ENCODE assay signal across 8 cellular contexts in the genomic region with DNA sequence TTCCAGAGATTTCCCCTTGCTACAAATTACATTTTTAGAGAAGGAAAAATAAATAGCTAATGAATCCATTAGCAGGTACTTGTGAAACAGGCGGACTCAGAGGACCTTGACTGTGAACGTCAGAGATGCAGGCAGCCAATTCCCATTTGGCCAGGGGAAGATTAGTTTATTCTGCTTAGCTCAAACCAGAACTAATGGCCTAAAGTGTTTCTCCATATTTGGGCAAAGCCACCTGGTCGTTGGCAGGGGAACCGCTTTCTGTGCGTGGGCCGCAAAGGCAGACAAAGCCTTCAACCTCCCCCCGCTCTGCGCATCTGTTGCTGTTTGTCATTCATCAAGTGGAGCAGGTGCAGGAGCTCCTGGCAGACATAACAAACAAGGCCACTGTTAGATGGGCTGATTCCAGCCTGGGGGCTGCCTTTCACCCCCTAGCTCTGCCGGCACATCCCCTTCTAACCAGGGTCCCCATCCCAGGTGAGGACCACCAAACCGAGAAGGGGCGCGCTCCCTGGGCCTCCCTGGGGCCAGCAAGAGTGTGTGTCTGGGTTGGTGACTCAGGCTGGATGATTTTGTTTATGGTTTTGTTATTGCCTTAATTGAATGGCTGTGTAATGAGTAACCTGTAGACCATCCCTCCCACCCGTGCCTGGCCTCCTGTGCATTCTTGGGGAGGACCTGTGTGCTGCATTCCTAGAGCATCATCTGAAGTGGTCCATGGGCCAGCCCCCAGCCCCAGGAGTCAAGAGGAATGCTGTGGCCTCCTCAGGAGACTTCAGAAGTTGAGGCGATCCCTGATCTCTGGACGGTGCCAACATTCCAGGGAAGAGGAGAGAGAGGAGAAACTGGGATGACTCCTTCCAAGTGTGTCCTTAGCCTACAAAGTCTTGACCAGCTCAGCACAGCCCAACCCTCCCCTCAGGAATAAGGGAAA. TPM values are rescaled to one million over a fixed set of nuclear protein-coding genes. Genes with fewer than 3 reads are reported as not detected.
A peak's percentile ranks its signal among the peaks of the same experiment; 100 is the strongest.
DNase-seq lines count a peak whose midpoint lies in the region; ATAC-seq, FAIRE-seq and TF ChIP-seq lines count a peak whose summit lies in the region.

No MANE protein-coding gene starts in this region.

- TF ChIP-seq EP300 in HepG2 (IDR thresholded peaks at IDR 0.05; ENCODE audit: low read depth in 2 of 2, low read length in 2 of 2) (no peak), HepG2 (CRISPR knock-in tag; IDR thresholded peaks at IDR 0.05; ENCODE audit: borderline replicate concordance) (no peak)

- H3K9ac ChIP-seq in HepG2 (ENCODE audit: insufficient read depth, low read depth, low read length), result no peak overlapping the region

- TF ChIP-seq POLR2A in HepG2 (IDR thresholded peaks at IDR 0.05; ENCODE audit: insufficient read depth in 1 of 2, low read depth in 2 of 2, low read length in 2 of 2), result no peak
- no peak for TF ChIP-seq POLR2A in esophagus squamous epithelium (IDR thresholded peaks at IDR 0.05)

- no peaks in the 10 kb centered on the region for H3K36me3 Mint-ChIP-seq in T-helper 17 cell (ENCODE audit: low read depth)

- no peak overlapping the region for H3K27ac ChIP-seq in HepG2 (ENCODE audit: extremely low read length, insufficient read depth, low read length)
- H3K27ac ChIP-seq in esophagus squamous epithelium, result no peak overlapping the region

- POLR2A ChIA-PET in BJ (lab: Charles Lee) (no interaction called here), HepG2 (lab: Yijun Ruan, JAX) (no interaction called here)

- peak; percentile 70 for ATAC-seq in GM19372 (IDR thresholded peaks at IDR 0.05; ENCODE audit: low read depth, unreplicated experiment)
- ATAC-seq in T-helper 17 cell, result no peak
- no peak for ATAC-seq in HepG2

- no peak overlapping the region for H2AFZ ChIP-seq in HepG2 (ENCODE audit: low read length)

- no peaks in the 10 kb centered on the region for H3K36me3 ChIP-seq in BJ (ENCODE audit: control insufficient read depth, insufficient read depth, low read length)
- no peaks in the 10 kb centered on the region for H3K36me3 ChIP-seq in HepG2 (replicated peaks in 1 of 2; ENCODE audit: control insufficient read depth in 1 of 2, insufficient read depth in 2 of 2, low read length in 2 of 2)
- H3K36me3 ChIP-seq in esophagus squamous epithelium, result no peaks in the 10 kb centered on the region

- intact Hi-C loops in HepG2 (cut with micrococcal nuclease; ENCODE audit: unreplicated experiment), result loop anchor here (5.0 kb wide), 1 partner anchor 102 kb away; no protein-coding TSS in a partner anchor
- intact Hi-C loops in esophagus squamous epithelium (cut with DNase I), result no loop called here

- BruUV-seq in HepG2 (replicated peaks; lab: Mats Ljungman, UMichigan), result no TSS peak

- WGBS in HepG2 (ENCODE audit: low lambda C conversion rate), result 72% methylated on average over 14 of the region's 15 CpGs
- WGBS in esophagus squamous epithelium, 2 donors, result 81 to 87% methylated on average over 7 to 9 of the region's 15 CpGs

- H3K4me3 ChIP-seq in BJ (ENCODE audit: low read depth, low read length) (no peak overlapping the region), HepG2 (replicated peaks in 1 of 3; ENCODE audit: insufficient read depth in 1 of 3, low read depth in 2 of 3, low read length in 3 of 3) (no peak overlapping the region), esophagus squamous epithelium (no peak overlapping the region)

- no peak for TF ChIP-seq RAD21 in HepG2 (CRISPR knock-in tag; IDR thresholded peaks at IDR 0.05)

- peaks cover 26% of the 10 kb centered on the region for H3K4me1 Mint-ChIP-seq in T-helper 17 cell

- peak overlapping the region; percentile 84 for H3K4me3 Mint-ChIP-seq in T-helper 17 cell

- no peak for FAIRE-seq in HepG2 (lab: Jason Lieb, UNC)

- TF ChIP-seq CTCF in BJ (IDR thresholded peaks at IDR 0.05; ENCODE audit: insufficient read depth, low read depth, low read length), result no peak
- TF ChIP-seq CTCF in HepG2 (CRISPR knock-in tag; IDR thresholded peaks at IDR 0.05), result no peak
- TF ChIP-seq CTCF in esophagus squamous epithelium (IDR thresholded peaks at IDR 0.05), result no peak

- H3K27me3 ChIP-seq in BJ (ENCODE audit: control insufficient read depth, insufficient read depth, low read length) (no peaks in the 10 kb centered on the region), HepG2 (ENCODE audit: control insufficient read depth in 1 of 2, insufficient read depth in 2 of 2, low read length in 2 of 2) (peaks cover 1 to 24% of the 10 kb centered on the region in 2 experiments; a peak in 4 of 5 replicates), esophagus squamous epithelium (no peaks in the 10 kb centered on the region)

- H3K27ac Mint-ChIP-seq in T-helper 17 cell, result peak overlapping the region; percentile 51

- no peak overlapping the region for H3K4me2 ChIP-seq in HepG2 (ENCODE audit: low read depth, low read length)

- H3K79me2 ChIP-seq in HepG2 (ENCODE audit: insufficient read depth, low read length), result no peaks in the 10 kb centered on the region

- H3K27me3 Mint-ChIP-seq in T-helper 17 cell, result peaks cover 6% of the 10 kb centered on the region

- no peaks in the 10 kb centered on the region for H4K20me1 ChIP-seq in HepG2 (ENCODE audit: insufficient read depth, low read length)

- CTCF ChIA-PET in BJ (lab: Yijun Ruan, JAX), result interaction anchor here (0.9 to 1.7 kb wide), 5 partner anchors 18 to 137 kb away, joined by 3 to 4 read pairs (median 3); no protein-coding TSS in a partner anchor
- CTCF ChIA-PET in HepG2 (lab: Yijun Ruan, JAX; ENCODE audit: low intra/inter-chr PET ratio, low total read pairs), result no interaction called here

- H3K4me1 ChIP-seq in HepG2 (ENCODE audit: insufficient read depth, low read length) (peaks cover 65% of the 10 kb centered on the region), esophagus squamous epithelium (peaks cover 8 to 49% (median 27%) of the 10 kb centered on the region in 3 donors)

- peak; percentile 78 for DNase-seq in BJ (ENCODE audit: low read depth)
- DNase-seq in NCI-H128 (lab: John Stamatoyannopoulos, UW; ENCODE audit: unreplicated experiment), result peak; percentile 99
- DNase-seq in T-helper 17 cell, result no peak
- DNase-seq in HepG2 (ENCODE audit: low spot score), result no peak
- no peak for DNase-seq in NK-92 treated with Interleukin-12 subunit alpha and Interleukin-12 subunit beta, amount 100 ng/mL, for 24 hours (lab: John Stamatoyannopoulos, UW)
- DNase-seq in dedifferentiated amniotic fluid mesenchymal stem cell (ENCODE audit: extremely low spot score), result no peak
- DNase-seq in esophagus squamous epithelium (lab: John Stamatoyannopoulos, UW), result no peak

- H3K9me3 ChIP-seq in T-helper 17 cell (ENCODE audit: control insufficient read depth, low read length, poor library complexity, severe bottlenecking) (no peaks in the 10 kb centered on the region), HepG2 (ENCODE audit: low read length) (no peaks in the 10 kb centered on the region), esophagus squamous epithelium (no peaks in the 10 kb centered on the region)

- in situ Hi-C loops in HepG2 (cut with HindIII; ENCODE audit: extremely low pct_ligation_motif_present, low pct_unique_long_range_greater_than_20kb), result no loop called here

RNA-seq across cellular contexts. Expression of a gene that starts 14.5 kb away (rescaled TPM):
- polyA plus RNA-seq in BJ (2011; rRNA removed), result 0.10 TPM in 1 of 2 replicates, not detected in the other
- polyA minus RNA-seq in BJ (2011; rRNA and poly(A)+ RNA removed), result not detected in 2 replicates
- total RNA-seq in T-helper 17 cell, result not detected
- 0.20 TPM in 1 of 2 replicates, not detected in the other for total RNA-seq in HepG2 (2016; rRNA removed; fragmentation: Illumina TruSeq; extraction: Trizol)
- total RNA-seq in HepG2 (2016; cell fraction: cytosol; rRNA removed; fragmentation: Illumina TruSeq; extraction: Trizol; ENCODE audit: low read depth), result 0.20 and 0.35 TPM in 2 replicates
- not detected in 2 replicates for total RNA-seq in HepG2 (2016; cell fraction: insoluble cytoplasmic fraction; rRNA removed; fragmentation: Illumina TruSeq; extraction: Trizol)
- 0.34 TPM in 1 of 2 replicates, not detected in the other for total RNA-seq in HepG2 (2016; cell fraction: membrane; rRNA removed; fragmentation: Illumina TruSeq; extraction: Trizol)
- total RNA-seq in HepG2 (2016; cell fraction: nucleus; rRNA removed; fragmentation: Illumina TruSeq; extraction: Trizol), result not detected in 2 replicates
- 0.57 and 0.58 TPM in 2 replicates for polyA plus RNA-seq in HepG2 (2011; rRNA removed)
- polyA plus RNA-seq in HepG2 (2011; cell fraction: cytosol; rRNA removed), result 0.42 and 0.77 TPM in 2 replicates
- polyA plus RNA-seq in HepG2 (2011; cell fraction: nucleus; rRNA removed), result 1.2 and 2.4 TPM in 2 replicates
- 0.16 TPM in 1 of 2 replicates, not detected in the other for polyA plus RNA-seq in HepG2 (2012)
- polyA plus RNA-seq in HepG2 (2016; cell fraction: cytosol; fragmentation: Illumina TruSeq; extraction: Trizol; ENCODE audit: low read depth), result 0.17 and 0.27 TPM in 2 replicates
- polyA plus RNA-seq in HepG2 (2016; cell fraction: insoluble cytoplasmic fraction; fragmentation: Illumina TruSeq; extraction: Trizol; ENCODE audit: low read depth), result 0.22 TPM in 1 of 2 replicates, not detected in the other
- 0.14 TPM in 1 of 2 replicates, not detected in the other for polyA plus RNA-seq in HepG2 (2016; cell fraction: membrane; fragmentation: Illumina TruSeq; extraction: Trizol; ENCODE audit: low read depth)
- polyA plus RNA-seq in HepG2 (2016; cell fraction: nucleus; fragmentation: Illumina TruSeq; extraction: Trizol; ENCODE audit: insufficient read depth, low read depth), result not detected in 2 replicates
- not detected in 2 replicates for polyA minus RNA-seq in HepG2 (2011; rRNA and poly(A)+ RNA removed; ENCODE audit: low replicate concordance)
- polyA minus RNA-seq in HepG2 (2011; cell fraction: cytosol; rRNA and poly(A)+ RNA removed), result not detected in 2 replicates
- polyA minus RNA-seq in HepG2 (2011; cell fraction: nucleus; rRNA and poly(A)+ RNA removed), result 0.90 and 1.2 TPM in 2 replicates
- not detected for total RNA-seq in esophagus squamous epithelium

RNA-seq across cellular contexts. Expression of a gene that starts 21.2 kb away (rescaled TPM):
- 0.06 and 0.15 TPM in 2 replicates for polyA plus RNA-seq in BJ (2011; rRNA removed)
- 0.09 and 0.82 TPM in 2 replicates for polyA minus RNA-seq in BJ (2011; rRNA and poly(A)+ RNA removed)
- 10 to 100 TPM in 1 of 2 donors, 1 to 10 TPM in 1; 2.5 to 11.5 TPM for total RNA-seq in T-helper 17 cell
- total RNA-seq in HepG2 (2016; rRNA removed; fragmentation: Illumina TruSeq; extraction: Trizol), result not detected in 2 replicates
- total RNA-seq in HepG2 (2016; cell fraction: cytosol; rRNA removed; fragmentation: Illumina TruSeq; extraction: Trizol; ENCODE audit: low read depth), result not detected in 2 replicates
- not detected in 2 replicates for total RNA-seq in HepG2 (2016; cell fraction: insoluble cytoplasmic fraction; rRNA removed; fragmentation: Illumina TruSeq; extraction: Trizol)
- not detected in 2 replicates for total RNA-seq in HepG2 (2016; cell fraction: membrane; rRNA removed; fragmentation: Illumina TruSeq; extraction: Trizol)
- not detected in 2 replicates for total RNA-seq in HepG2 (2016; cell fraction: nucleus; rRNA removed; fragmentation: Illumina TruSeq; extraction: Trizol)
- 0.30 and 0.48 TPM in 2 replicates for polyA plus RNA-seq in HepG2 (2011; rRNA removed)
- 0.20 and 0.21 TPM in 2 replicates for polyA plus RNA-seq in HepG2 (2011; cell fraction: cytosol; rRNA removed)
- 1.4 and 1.6 TPM in 2 replicates for polyA plus RNA-seq in HepG2 (2011; cell fraction: nucleus; rRNA removed)
- polyA plus RNA-seq in HepG2 (2012), result 0.59 TPM in 1 of 2 replicates, not detected in the other
- 0.19 TPM in 1 of 2 replicates, not detected in the other for polyA plus RNA-seq in HepG2 (2016; cell fraction: cytosol; fragmentation: Illumina TruSeq; extraction: Trizol; ENCODE audit: low read depth)
- polyA plus RNA-seq in HepG2 (2016; cell fraction: insoluble cytoplasmic fraction; fragmentation: Illumina TruSeq; extraction: Trizol; ENCODE audit: low read depth), result not detected in 2 replicates
- polyA plus RNA-seq in HepG2 (2016; cell fraction: membrane; fragmentation: Illumina TruSeq; extraction: Trizol; ENCODE audit: low read depth), result 0.30 TPM in 1 of 2 replicates, not detected in the other
- not detected in 2 replicates for polyA plus RNA-seq in HepG2 (2016; cell fraction: nucleus; fragmentation: Illumina TruSeq; extraction: Trizol; ENCODE audit: insufficient read depth, low read depth)
- 1.0 TPM in 1 of 2 replicates, not detected in the other for polyA minus RNA-seq in HepG2 (2011; rRNA and poly(A)+ RNA removed; ENCODE audit: low replicate concordance)
- not detected in 2 replicates for polyA minus RNA-seq in HepG2 (2011; cell fraction: cytosol; rRNA and poly(A)+ RNA removed)
- polyA minus RNA-seq in HepG2 (2011; cell fraction: nucleus; rRNA and poly(A)+ RNA removed), result not detected in 2 replicates
- total RNA-seq in esophagus squamous epithelium, result not detected

Comparison
In these comparisons a context has a peak if more than half of its experiments do, and no peak if none do; other contexts are left out.
1. DNase-seq: peak in BJ (single experiment) and NCI-H128 (single experiment); none in T-helper 17 cell (0 of 3), HepG2 (single experiment), NK-92 treated with Interleukin-12 subunit alpha and Interleukin-12 subunit beta, amount 100 ng/mL, for 24 hours (single experiment), dedifferentiated amniotic fluid mesenchymal stem cell (single experiment) and esophagus squamous epithelium (single experiment).